Comparison of ENCODE assay signal across 18 cellular contexts in the genomic region with DNA sequence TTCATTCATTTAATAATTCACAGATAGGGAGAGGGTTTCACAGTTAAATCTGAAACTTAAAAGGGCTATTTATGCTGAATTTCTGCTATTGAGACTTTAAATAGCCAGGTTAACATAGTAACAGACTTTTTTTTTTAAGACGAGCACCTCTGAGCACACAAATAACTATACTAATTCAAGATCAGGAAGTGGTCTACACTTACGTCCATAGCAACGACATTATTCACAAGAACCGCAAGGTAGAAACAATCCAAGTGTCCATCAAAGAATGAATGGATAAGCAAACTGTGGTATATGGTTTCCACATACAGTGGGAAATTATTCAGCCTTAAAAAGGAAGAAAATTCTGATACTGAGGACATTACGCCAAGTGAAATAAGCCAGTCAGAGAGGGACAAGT.
DNase-seq lines count a peak whose midpoint lies in the region; ATAC-seq and TF ChIP-seq lines count a peak whose summit lies in the region.
"Had no signal": no experiment of that assay in that cellular context is flagged by ENCODE, and none has a peak within 500 bp of the region (broad histone marks: within the 10 kb centered on the region; RNA-seq: fewer than 3 reads in every experiment).

No MANE protein-coding gene starts in this region.

- peaks cover 2% of the 10 kb centered on the region for H3K27me3 Mint-ChIP-seq in activated CD8-positive, alpha-beta T cell treated with anti-CD3 and anti-CD28 coated beads for 36 hours
- no peaks in the 10 kb centered on the region for H3K27me3 Mint-ChIP-seq in activated CD8-positive, alpha-beta T cell treated with anti-CD3 and anti-CD28 coated beads, Interleukin-2, amount 10 ng/mL, durations not matched to agents 7 days and 5 days (ENCODE audit: low read depth)
- peaks cover 6 to 14% of the 10 kb centered on the region in 2 donors for H3K27me3 Mint-ChIP-seq in stimulated activated naive B cell treated with anti-CD40 and anti-IgM and Interleukin-4, amounts not matched to agents 10 μg/mL and 1 μg/mL and 100 μg/mL, for 72 hours
- H3K27me3 Mint-ChIP-seq: type B pancreatic cell had no signal

- H3K4me1 Mint-ChIP-seq in activated CD8-positive, alpha-beta T cell treated with anti-CD3 and anti-CD28 coated beads for 36 hours (ENCODE audit: low read depth) = peaks cover 18% of the 10 kb centered on the region
- no peaks in the 10 kb centered on the region for H3K4me1 Mint-ChIP-seq in activated CD8-positive, alpha-beta T cell treated with anti-CD3 and anti-CD28 coated beads, Interleukin-2, amount 10 ng/mL, durations not matched to agents 7 days and 5 days (ENCODE audit: low read depth)
- peaks cover 7 to 17% of the 10 kb centered on the region in 2 donors for H3K4me1 Mint-ChIP-seq in stimulated activated naive B cell treated with anti-CD40 and anti-IgM and Interleukin-4, amounts not matched to agents 10 μg/mL and 1 μg/mL and 100 μg/mL, for 72 hours

- peaks cover 9% of the 10 kb centered on the region for H3K9me3 Mint-ChIP-seq in activated CD8-positive, alpha-beta T cell treated with anti-CD3 and anti-CD28 coated beads for 36 hours
- no peaks in the 10 kb centered on the region for H3K9me3 Mint-ChIP-seq in activated CD8-positive, alpha-beta T cell treated with anti-CD3 and anti-CD28 coated beads, Interleukin-2, amount 10 ng/mL, durations not matched to agents 7 days and 5 days (ENCODE audit: insufficient read depth)
- peaks cover 0 to 6% of the 10 kb centered on the region in 2 donors for H3K9me3 Mint-ChIP-seq in stimulated activated naive B cell treated with anti-CD40 and anti-IgM and Interleukin-4, amounts not matched to agents 10 μg/mL and 1 μg/mL and 100 μg/mL, for 72 hours
- H3K9me3 Mint-ChIP-seq: GM23338 had no signal

- CTCF ChIA-PET in activated CD8-positive, alpha-beta T cell treated with anti-CD3 and anti-CD28 coated beads for 36 hours (lab: Charles Lee) = no interaction called here
- CTCF ChIA-PET in activated CD8-positive, alpha-beta T cell treated with anti-CD3 and anti-CD28 coated beads, Interleukin-2, amount 10 ng/mL, durations not matched to agents 7 days and 5 days (lab: Charles Lee) = no interaction called here

- ATAC-seq in activated CD8-positive, alpha-beta T cell treated with anti-CD3 and anti-CD28 coated beads for 36 hours = peak; percentile 56
- ATAC-seq in activated CD8-positive, alpha-beta T cell treated with anti-CD3 and anti-CD28 coated beads, Interleukin-2, amount 10 ng/mL, durations not matched to agents 7 days and 5 days = no peak
- peak; percentile 87 for ATAC-seq in HG02678 (IDR thresholded peaks at IDR 0.05; ENCODE audit: unreplicated experiment)
- peak; percentile 94 for ATAC-seq in HG03565 (IDR thresholded peaks at IDR 0.05; ENCODE audit: unreplicated experiment)
- ATAC-seq in stimulated activated naive B cell treated with anti-CD40 and anti-IgM and Interleukin-4, amounts not matched to agents 10 μg/mL and 1 μg/mL and 100 μg/mL, for 72 hours (replicated peaks) = peak; percentile 68 to 79
- ATAC-seq: GM23338, PC-3 had no signal

- intact Hi-C loops in activated CD8-positive, alpha-beta T cell treated with anti-CD3 and anti-CD28 coated beads for 36 hours (cut with micrococcal nuclease) = no loop called here

- no peak for DNase-seq in activated CD8-positive, alpha-beta T cell treated with anti-CD3 and anti-CD28 coated beads for 36 hours
- no peak for DNase-seq in activated CD8-positive, alpha-beta T cell treated with anti-CD3 and anti-CD28 coated beads, Interleukin-2, amount 10 ng/mL, durations not matched to agents 7 days and 5 days
- DNase-seq in stimulated activated naive B cell treated with anti-CD40 and anti-IgM and Interleukin-4, amounts not matched to agents 10 μg/mL and 1 μg/mL and 100 μg/mL, for 72 hours = no peak
- DNase-seq in AG08396 (ENCODE audit: low spot score) (no peak), iPS-NIHi11 (ENCODE audit: low spot score) (no peak), dermis blood vessel endothelial cell (no peak)
- DNase-seq: 8988T; activated CD4-positive, alpha-beta T cell treated with anti-CD3 and anti-CD28 coated beads, Interleukin-2, amount 50 U/mL, for 1 hour; activated effector memory CD4-positive, alpha-beta T cell treated with Interleukin-2 at 50 U/mL for 16 hours; brain microvascular endothelial cell; MG63; NCI-H2227 treated with DMSO at 0.1 percent for 48 hours; PC-3; T-helper 1 cell had no signal

- no peaks in the 10 kb centered on the region for H3K36me3 Mint-ChIP-seq in activated CD8-positive, alpha-beta T cell treated with anti-CD3 and anti-CD28 coated beads for 36 hours (ENCODE audit: low read depth)
- H3K36me3 Mint-ChIP-seq in activated CD8-positive, alpha-beta T cell treated with anti-CD3 and anti-CD28 coated beads, Interleukin-2, amount 10 ng/mL, durations not matched to agents 7 days and 5 days (ENCODE audit: low read depth) = no peaks in the 10 kb centered on the region
- no peaks in the 10 kb centered on the region for H3K36me3 Mint-ChIP-seq in stimulated activated naive B cell treated with anti-CD40 and anti-IgM and Interleukin-4, amounts not matched to agents 10 μg/mL and 1 μg/mL and 100 μg/mL, for 72 hours
- H3K36me3 Mint-ChIP-seq: type B pancreatic cell had no signal

- POLR2A ChIA-PET in activated CD8-positive, alpha-beta T cell treated with anti-CD3 and anti-CD28 coated beads for 36 hours (lab: Charles Lee) = no interaction called here
- POLR2A ChIA-PET in activated CD8-positive, alpha-beta T cell treated with anti-CD3 and anti-CD28 coated beads, Interleukin-2, amount 10 ng/mL, durations not matched to agents 7 days and 5 days (lab: Charles Lee) = no interaction called here

- no peak overlapping the region for H3K27ac Mint-ChIP-seq in activated CD8-positive, alpha-beta T cell treated with anti-CD3 and anti-CD28 coated beads for 36 hours
- H3K27ac Mint-ChIP-seq in activated CD8-positive, alpha-beta T cell treated with anti-CD3 and anti-CD28 coated beads, Interleukin-2, amount 10 ng/mL, durations not matched to agents 7 days and 5 days = no peak overlapping the region
- H3K27ac Mint-ChIP-seq in stimulated activated naive B cell treated with anti-CD40 and anti-IgM and Interleukin-4, amounts not matched to agents 10 μg/mL and 1 μg/mL and 100 μg/mL, for 72 hours = no peak overlapping the region
- H3K27ac Mint-ChIP-seq: GM23338, type B pancreatic cell had no signal

- no peak overlapping the region for H3K4me3 Mint-ChIP-seq in activated CD8-positive, alpha-beta T cell treated with anti-CD3 and anti-CD28 coated beads for 36 hours
- no peak overlapping the region for H3K4me3 Mint-ChIP-seq in activated CD8-positive, alpha-beta T cell treated with anti-CD3 and anti-CD28 coated beads, Interleukin-2, amount 10 ng/mL, durations not matched to agents 7 days and 5 days
- no peak overlapping the region for H3K4me3 Mint-ChIP-seq in stimulated activated naive B cell treated with anti-CD40 and anti-IgM and Interleukin-4, amounts not matched to agents 10 μg/mL and 1 μg/mL and 100 μg/mL, for 72 hours
- H3K4me3 Mint-ChIP-seq: GM23338, type B pancreatic cell had no signal

- no peak for TF ChIP-seq CTCF in activated CD8-positive, alpha-beta T cell treated with anti-CD3 and anti-CD28 coated beads for 36 hours (IDR thresholded peaks at IDR 0.05)
